ENCODE assay signal across 20 cellular contexts in genomic region chr6:165580139-165580538, GRCh38.
"Had no signal": no experiment of that assay in that cellular context is flagged by ENCODE, and none has a peak within 500 bp of the region (broad histone marks: within the 10 kb centered on the region; RNA-seq: fewer than 3 reads in every experiment).

No MANE protein-coding gene starts in this region.

- H3K27me3 Mint-ChIP-seq: activated T-cell treated with anti-CD3 and anti-CD28 coated beads, Interleukin-2, amount 50 U/mL, for 24 hours had no signal

- H3K27me3 ChIP-seq: neutrophil, ovary, right atrium auricular region, upper lobe of left lung had no signal

- H3K4me1 ChIP-seq: prostate gland, right atrium auricular region, upper lobe of left lung had no signal

- H3K9me3 ChIP-seq: neutrophil, ovary, prostate gland, right atrium auricular region, upper lobe of left lung had no signal

- ATAC-seq: activated naive CD4-positive, alpha-beta T cell treated with anti-CD3 and anti-CD28 coated beads, Interleukin-2, amount 50 U/mL, for 72 hours; activated T-helper 17 cell treated with anti-CD3 and anti-CD28 coated beads, Interleukin-2, amount 50 U/mL, for 72 hours; esophagus mucosa; stimulated activated naive CD8-positive, alpha-beta T cell treated with anti-CD3 and anti-CD28 coated beads, Interleukin-15, Interleukin-2, amounts not matched to agents 100 U/mL and 50 U/mL, for 24 hours; WTC11 had no signal

- H3K36me3 Mint-ChIP-seq: activated naive CD4-positive, alpha-beta T cell treated with anti-CD3 and anti-CD28 coated beads, Interleukin-2, amount 50 U/mL, for 72 hours; immature natural killer cell had no signal

- DNase-seq: activated CD8-positive, alpha-beta memory T cell treated with anti-CD3 and anti-CD28 coated beads for 24 hours; activated CD8-positive, alpha-beta memory T cell treated with anti-CD3 and anti-CD28 coated beads, Interleukin-2, amount 50 U/mL, for 4 hours; activated T-cell treated with anti-CD3 and anti-CD28 coated beads, Interleukin-2, amount 50 U/mL, for 24 hours; caudate nucleus; dermis blood vessel endothelial cell; effector CD8-positive, alpha-beta T cell; immature natural killer cell; ovary; stimulated activated CD4-positive, alpha-beta T cell treated with anti-CD3 and anti-CD28 coated beads, Interleukin-4, amount 100 ng/mL, for 24 hours; stimulated activated naive CD8-positive, alpha-beta T cell treated with anti-CD3 and anti-CD28 coated beads, Interleukin-15, Interleukin-2, amounts not matched to agents 100 U/mL and 50 U/mL, for 24 hours; T-helper 1 cell; upper lobe of left lung had no signal

- H3K4me1 Mint-ChIP-seq: activated T-helper 17 cell treated with anti-CD3 and anti-CD28 coated beads, Interleukin-2, amount 50 U/mL, for 72 hours; immature natural killer cell; nephron had no signal

- H3K4me3 Mint-ChIP-seq: activated T-cell treated with anti-CD3 and anti-CD28 coated beads, Interleukin-2, amount 50 U/mL, for 24 hours; activated T-helper 17 cell treated with anti-CD3 and anti-CD28 coated beads, Interleukin-2, amount 50 U/mL, for 72 hours; immature natural killer cell; nephron; WTC11 had no signal

- H3K27ac ChIP-seq: neutrophil, ovary, prostate gland, right atrium auricular region, upper lobe of left lung had no signal

- H3K9me3 Mint-ChIP-seq: activated naive CD4-positive, alpha-beta T cell treated with anti-CD3 and anti-CD28 coated beads, Interleukin-2, amount 50 U/mL, for 72 hours; activated T-cell treated with anti-CD3 and anti-CD28 coated beads, Interleukin-2, amount 50 U/mL, for 24 hours had no signal

- H3K27ac Mint-ChIP-seq: activated naive CD4-positive, alpha-beta T cell treated with anti-CD3 and anti-CD28 coated beads, Interleukin-2, amount 50 U/mL, for 72 hours; activated T-cell treated with anti-CD3 and anti-CD28 coated beads, Interleukin-2, amount 50 U/mL, for 24 hours; activated T-helper 17 cell treated with anti-CD3 and anti-CD28 coated beads, Interleukin-2, amount 50 U/mL, for 72 hours; immature natural killer cell; nephron; WTC11 had no signal

- H3K4me3 ChIP-seq: ovary, prostate gland, right atrium auricular region, upper lobe of left lung had no signal

- H3K36me3 ChIP-seq: neutrophil, ovary, prostate gland, right atrium auricular region, upper lobe of left lung had no signal
